ENCODE assay signal across 17 cellular contexts in genomic region chr2:165162466-165162865, GRCh38. TPM values are rescaled to one million over a fixed set of nuclear protein-coding genes. Genes with fewer than 3 reads are reported as not detected.
"Had no signal": no experiment of that assay in that cellular context is flagged by ENCODE, and none has a peak within 500 bp of the region (broad histone marks: within the 10 kb centered on the region; RNA-seq: fewer than 3 reads in every experiment).

No MANE protein-coding gene starts in this region.

- H3K79me2 ChIP-seq: hepatocyte, parathyroid adenoma had no signal

- H3K27ac ChIP-seq: hepatocyte, neutrophil, parathyroid adenoma, right lobe of liver, upper lobe of right lung had no signal

- H3K4me3 ChIP-seq: hepatocyte, right lobe of liver, smooth muscle cell, upper lobe of right lung had no signal

- DNase-seq: activated CD4-positive, alpha-beta T cell treated with anti-CD3 and anti-CD28 coated beads, Interleukin-2, amount 10 ng/mL, durations not matched to agents 24 days and 14 days; activated CD8-positive, alpha-beta T cell treated with anti-CD3 and anti-CD28 coated beads for 36 hours; activated naive CD4-positive, alpha-beta T cell treated with Interleukin-2 at 50 U/mL for 16 hours; activated naive CD8-positive, alpha-beta T cell treated with anti-CD3 and anti-CD28 coated beads, Interleukin-2, amount 10 ng/mL, durations not matched to agents 7 days and 5 days; activated T-cell treated with anti-CD3 and anti-CD28 coated beads, Interleukin-2, amount 50 U/mL, for 24 hours; amygdala; mesendoderm; naive thymus-derived CD8-positive, alpha-beta T cell; right lobe of liver; stimulated activated CD4-positive, alpha-beta T cell treated with anti-CD3 and anti-CD28 coated beads, Interleukin-4, amount 100 ng/mL, for 4 hours; stimulated activated naive B cell treated with anti-CD40 and anti-IgM and Interleukin-4, amounts not matched to agents 10 μg/mL and 1 μg/mL and 100 μg/mL, for 72 hours; upper lobe of right lung had no signal

- H3K9ac ChIP-seq: parathyroid adenoma had no signal

- H3K4me1 ChIP-seq: parathyroid adenoma, right lobe of liver, upper lobe of right lung had no signal

- H2AFZ ChIP-seq: hepatocyte, parathyroid adenoma had no signal

- ATAC-seq: activated CD8-positive, alpha-beta T cell treated with anti-CD3 and anti-CD28 coated beads for 36 hours; naive thymus-derived CD8-positive, alpha-beta T cell; right lobe of liver; stimulated activated naive B cell treated with anti-CD40 and anti-IgM and Interleukin-4, amounts not matched to agents 10 μg/mL and 1 μg/mL and 100 μg/mL, for 72 hours; upper lobe of right lung had no signal

- H3K9me3 ChIP-seq: neutrophil, right lobe of liver, upper lobe of right lung had no signal

- H3K4me2 ChIP-seq: hepatocyte, smooth muscle cell had no signal

- H3K27me3 ChIP-seq: hepatocyte, neutrophil, right lobe of liver, upper lobe of right lung had no signal

- H3K36me3 ChIP-seq: neutrophil, right lobe of liver, upper lobe of right lung had no signal

RNA-seq across cellular contexts. Expression of gene SCN3A, which starts 41.4 kb away (rescaled TPM):
- total RNA-seq: activated naive CD8-positive, alpha-beta T cell treated with anti-CD3 and anti-CD28 coated beads, Interleukin-2, amount 10 ng/mL, durations not matched to agents 7 days and 5 days; fibroblast of villous mesenchyme; smooth muscle cell had no signal
- polyA plus RNA-seq: naive thymus-derived CD8-positive, alpha-beta T cell; smooth muscle cell had no signal
